ENCODE assay signal across 1 cellular context in the genomic region with DNA sequence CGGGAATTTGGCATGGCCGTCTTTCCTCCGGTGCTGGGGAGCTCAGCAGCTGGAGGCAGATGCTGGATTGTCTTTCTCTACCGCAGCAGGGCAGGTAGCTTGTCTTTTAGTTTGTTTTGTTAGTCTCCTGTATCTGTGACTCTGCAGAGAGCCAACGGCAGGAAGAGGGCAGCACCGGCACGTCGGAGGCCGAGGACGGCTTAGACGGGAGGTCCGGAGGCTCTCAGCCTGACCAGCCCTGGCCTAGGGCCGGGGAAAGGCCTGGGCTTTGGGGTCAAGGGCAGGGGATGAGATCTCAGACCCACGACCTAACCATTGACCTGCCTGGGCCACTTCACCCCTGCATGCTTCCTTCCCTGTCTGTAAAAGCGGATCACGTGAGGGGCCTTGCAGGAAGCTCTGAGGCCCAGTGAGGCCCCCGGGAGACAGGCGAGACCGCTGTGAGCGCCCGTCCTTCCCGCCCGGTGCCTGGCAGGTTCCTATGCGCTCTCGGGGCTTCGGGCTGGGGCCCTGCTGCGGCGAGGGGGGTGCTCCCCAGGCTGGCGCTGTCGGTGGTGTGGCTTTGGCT.
TF ChIP-seq lines count a peak whose summit lies in the region.

No MANE protein-coding gene starts in this region.

TF ChIP-seq in HepG2, 621 proteins besides CTCF, POLR2A, EP300 and RAD21 (continued from another document):
- TF ChIP-seq MYNN (CRISPR knock-in tag; IDR thresholded peaks at IDR 0.05; ENCODE audit: low read depth) (no peak), ZNF724P (CRISPR knock-in tag; IDR thresholded peaks at IDR 0.05; ENCODE audit: borderline replicate concordance) (no peak), ZNF431 (CRISPR knock-in tag; IDR thresholded peaks at IDR 0.05; ENCODE audit: borderline replicate concordance, low read depth) (no peak), ZNF777 (CRISPR knock-in tag; IDR thresholded peaks at IDR 0.05) (peak; percentile 90), ZNF12 (CRISPR knock-in tag; IDR thresholded peaks at IDR 0.05) (no peak), HMG20B (CRISPR knock-in tag; conservative IDR thresholded peaks at IDR 0.05) (no peak), U2AF1 (optimal IDR thresholded peaks at IDR 0.05; ENCODE audit: low read depth, low read length) (no peak), SALL1 (CRISPR knock-in tag; IDR thresholded peaks at IDR 0.05) (0 out of 2 replicates have a peak, but pooled peaks have one; percentile 17), ZBTB38 (CRISPR knock-in tag; IDR thresholded peaks at IDR 0.05) (0 out of 2 replicates have a peak, but pooled peaks have one; percentile 12), MIER3 (CRISPR knock-in tag; IDR thresholded peaks at IDR 0.05; ENCODE audit: borderline replicate concordance) (no peak), PLSCR1 (CRISPR knock-in tag; IDR thresholded peaks at IDR 0.05; ENCODE audit: borderline replicate concordance) (no peak), ZNF30 (CRISPR knock-in tag; IDR thresholded peaks at IDR 0.05) (no peak), ZFP82 (CRISPR knock-in tag; IDR thresholded peaks at IDR 0.05; ENCODE audit: borderline replicate concordance) (no peak), STAG1 (CRISPR knock-in tag; IDR thresholded peaks at IDR 0.05) (peak; percentile 81)
- TF ChIP-seq, protein P1, sequence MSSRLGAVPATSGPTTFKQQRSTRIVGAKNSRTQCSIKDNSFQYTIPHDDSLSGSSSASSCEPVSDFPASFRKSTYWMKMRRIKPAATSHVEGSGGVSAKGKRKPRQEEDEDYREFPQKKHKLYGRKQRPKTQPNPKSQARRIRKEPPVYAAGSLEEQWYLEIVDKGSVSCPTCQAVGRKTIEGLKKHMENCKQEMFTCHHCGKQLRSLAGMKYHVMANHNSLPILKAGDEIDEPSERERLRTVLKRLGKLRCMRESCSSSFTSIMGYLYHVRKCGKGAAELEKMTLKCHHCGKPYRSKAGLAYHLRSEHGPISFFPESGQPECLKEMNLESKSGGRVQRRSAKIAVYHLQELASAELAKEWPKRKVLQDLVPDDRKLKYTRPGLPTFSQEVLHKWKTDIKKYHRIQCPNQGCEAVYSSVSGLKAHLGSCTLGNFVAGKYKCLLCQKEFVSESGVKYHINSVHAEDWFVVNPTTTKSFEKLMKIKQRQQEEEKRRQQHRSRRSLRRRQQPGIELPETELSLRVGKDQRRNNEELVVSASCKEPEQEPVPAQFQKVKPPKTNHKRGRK (CRISPR knock-in tag; IDR thresholded peaks at IDR 0.05): no peak
- TF ChIP-seq, protein P2, sequence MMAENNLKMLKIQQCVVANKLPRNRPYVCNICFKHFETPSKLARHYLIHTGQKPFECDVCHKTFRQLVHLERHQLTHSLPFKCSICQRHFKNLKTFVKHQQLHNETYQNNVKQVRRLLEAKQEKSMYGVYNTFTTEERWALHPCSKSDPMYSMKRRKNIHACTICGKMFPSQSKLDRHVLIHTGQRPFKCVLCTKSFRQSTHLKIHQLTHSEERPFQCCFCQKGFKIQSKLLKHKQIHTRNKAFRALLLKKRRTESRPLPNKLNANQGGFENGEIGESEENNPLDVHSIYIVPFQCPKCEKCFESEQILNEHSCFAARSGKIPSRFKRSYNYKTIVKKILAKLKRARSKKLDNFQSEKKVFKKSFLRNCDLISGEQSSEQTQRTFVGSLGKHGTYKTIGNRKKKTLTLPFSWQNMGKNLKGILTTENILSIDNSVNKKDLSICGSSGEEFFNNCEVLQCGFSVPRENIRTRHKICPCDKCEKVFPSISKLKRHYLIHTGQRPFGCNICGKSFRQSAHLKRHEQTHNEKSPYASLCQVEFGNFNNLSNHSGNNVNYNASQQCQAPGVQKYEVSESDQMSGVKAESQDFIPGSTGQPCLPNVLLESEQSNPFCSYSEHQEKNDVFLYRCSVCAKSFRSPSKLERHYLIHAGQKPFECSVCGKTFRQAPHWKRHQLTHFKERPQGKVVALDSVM (CRISPR knock-in tag; IDR thresholded peaks at IDR 0.05): peak; percentile 63
- TF ChIP-seq, protein P3, sequence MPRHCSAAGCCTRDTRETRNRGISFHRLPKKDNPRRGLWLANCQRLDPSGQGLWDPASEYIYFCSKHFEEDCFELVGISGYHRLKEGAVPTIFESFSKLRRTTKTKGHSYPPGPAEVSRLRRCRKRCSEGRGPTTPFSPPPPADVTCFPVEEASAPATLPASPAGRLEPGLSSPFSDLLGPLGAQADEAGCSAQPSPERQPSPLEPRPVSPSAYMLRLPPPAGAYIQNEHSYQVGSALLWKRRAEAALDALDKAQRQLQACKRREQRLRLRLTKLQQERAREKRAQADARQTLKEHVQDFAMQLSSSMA (CRISPR knock-in tag; IDR thresholded peaks at IDR 0.05): no peak
